Comparison of ENCODE assay signal across 9 cellular contexts in the genomic region with DNA sequence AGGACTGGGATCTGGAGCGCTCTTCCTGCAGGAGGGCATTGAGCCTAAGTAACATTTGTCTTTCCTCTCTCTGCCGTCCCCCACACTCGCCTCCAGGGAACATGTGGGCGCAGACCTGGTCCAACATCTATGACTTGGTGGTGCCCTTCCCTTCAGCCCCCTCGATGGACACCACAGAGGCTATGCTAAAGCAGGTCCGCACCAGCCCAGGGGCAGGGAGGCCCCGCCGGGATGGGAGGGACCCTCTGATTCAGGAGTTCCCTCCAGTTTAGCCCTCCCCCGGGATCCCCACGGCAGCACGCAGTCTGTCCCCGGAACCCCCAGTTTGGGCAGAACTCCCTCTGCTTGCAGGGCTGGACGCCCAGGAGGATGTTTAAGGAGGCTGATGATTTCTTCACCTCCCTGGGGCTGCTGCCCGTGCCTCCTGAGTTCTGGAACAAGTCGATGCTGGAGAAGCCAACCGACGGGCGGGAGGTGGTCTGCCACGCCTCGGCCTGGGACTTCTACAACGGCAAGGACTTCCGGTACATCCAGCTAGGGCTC. TPM values are rescaled to one million over a fixed set of nuclear protein-coding genes. Genes with fewer than 3 reads are reported as not detected.
"Had no signal": no experiment of that assay in that cellular context is flagged by ENCODE, and none has a peak within 500 bp of the region (broad histone marks: within the 10 kb centered on the region; RNA-seq: fewer than 3 reads in every experiment).

No MANE protein-coding gene starts in this region.

- H3K27ac ChIP-seq: GM23248, HL-60 had no signal

- H3K36me3 ChIP-seq: HAP-1 had no signal

- H3K4me1 ChIP-seq: HAP-1 had no signal

- H3K4me3 ChIP-seq: GM23248, HAP-1 had no signal

- FAIRE-seq: H54, HepG2 had no signal

- H3K4me3 Mint-ChIP-seq: IgD-negative memory B cell had no signal

- H3K27ac Mint-ChIP-seq: IgD-negative memory B cell had no signal

- DNase-seq: GM23248, GOT3, KG1 had no signal

- H2AFZ ChIP-seq: GM23248 had no signal

- H3K9me3 Mint-ChIP-seq: IgD-negative memory B cell had no signal

- H3K27me3 Mint-ChIP-seq: IgD-negative memory B cell had no signal

- H3K9me3 ChIP-seq: HAP-1 had no signal

- H3K9ac ChIP-seq: GM23248 had no signal

- ATAC-seq: HepG2 had no signal

RNA-seq across cellular contexts. Expression of gene ACE, which starts 14.1 kb away (rescaled TPM):
- total RNA-seq: HT1080 had no signal

RNA-seq across cellular contexts. Expression of gene KCNH6, which starts 32.2 kb away (rescaled TPM):
- total RNA-seq: GM23248, HT1080 had no signal
- polyA plus RNA-seq: GM23248, IgD-negative memory B cell had no signal
